ENCODE assay signal across 21 cellular contexts in the genomic region with DNA sequence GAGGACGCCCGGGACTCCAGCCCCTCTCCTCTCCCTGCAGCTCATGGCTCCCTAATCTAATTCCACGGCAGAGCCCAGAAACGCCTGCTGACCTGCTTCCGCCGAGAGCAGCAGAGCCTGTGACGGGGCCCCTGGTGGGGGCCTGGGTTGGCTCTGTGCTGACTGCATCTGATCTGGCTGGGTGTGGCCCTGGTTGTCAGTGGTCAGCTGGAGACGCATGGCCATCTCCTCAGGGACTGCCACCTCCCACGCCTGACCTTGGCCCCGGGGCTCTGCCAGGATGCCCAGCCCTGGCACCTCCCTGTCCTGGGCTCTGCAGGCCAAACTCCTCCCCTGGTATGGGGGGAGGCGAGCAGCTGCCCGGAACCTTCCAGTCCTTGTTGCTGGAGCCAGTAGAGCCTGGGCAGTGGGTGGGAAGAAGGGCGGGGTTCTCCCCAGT. TPM values are rescaled to one million over a fixed set of nuclear protein-coding genes. Genes with fewer than 3 reads are reported as not detected.
DNase-seq lines count a peak whose midpoint lies in the region; ATAC-seq and TF ChIP-seq lines count a peak whose summit lies in the region.
"Had no signal": no experiment of that assay in that cellular context is flagged by ENCODE, and none has a peak within 500 bp of the region (broad histone marks: within the 10 kb centered on the region; RNA-seq: fewer than 3 reads in every experiment).

No MANE protein-coding gene starts in this region.

- H3K79me2 ChIP-seq in OCI-LY7 (ENCODE audit: insufficient read depth, low read depth, low read length) = no peaks in the 10 kb centered on the region

- no TSS peak for BruUV-seq in OCI-LY7 (replicated peaks; lab: Mats Ljungman, UMichigan)

- no peaks in the 10 kb centered on the region for H3K9me2 ChIP-seq in OCI-LY7 (ENCODE audit: insufficient read depth, low read length)

- no peak overlapping the region for H3K27ac ChIP-seq in left ventricle myocardium inferior (replicated peaks)
- peak overlapping the region; percentile 62 to 84 (median 66) for H3K27ac ChIP-seq in thyroid gland
- no peak overlapping the region for H3K27ac ChIP-seq in OCI-LY7 (ENCODE audit: low read depth, low read length, poor library complexity, severe bottlenecking)
- H3K27ac ChIP-seq: left lung, SK-N-MC, upper lobe of right lung had no signal

- peak in 1 of 2 donors; percentile 10 for TF ChIP-seq POLR2A in thyroid gland (IDR thresholded peaks at IDR 0.05)

- H3K9me3 ChIP-seq in left ventricle myocardium inferior (replicated peaks) (no peaks in the 10 kb centered on the region), thyroid gland (no peaks in the 10 kb centered on the region), OCI-LY7 (ENCODE audit: low read length) (no peaks in the 10 kb centered on the region)
- H3K9me3 ChIP-seq: left lung, upper lobe of right lung had no signal

- POLR2A ChIA-PET in OCI-LY7 (lab: Charles Lee) = no interaction called here

- peaks cover 90% of the 10 kb centered on the region for H3K27me3 ChIP-seq in left ventricle myocardium inferior (ENCODE audit: low read depth)
- H3K27me3 ChIP-seq in thyroid gland = no peaks in the 10 kb centered on the region

- WGBS in thyroid gland, 2 donors = 48 to 50% methylated on average over 2 to 3 of the region's 13 CpGs

- TF ChIP-seq CTCF in left ventricle myocardium inferior (IDR thresholded peaks at IDR 0.05; ENCODE audit: borderline replicate concordance) (no peak), nephron progenitor cell (IDR thresholded peaks at IDR 0.05) (no peak), thyroid gland (IDR thresholded peaks at IDR 0.05) (no peak), OCI-LY7 (conservative IDR thresholded peaks at IDR 0.05; ENCODE audit: low read length) (no peak)

- H3K27ac Mint-ChIP-seq in nephron progenitor cell = peak overlapping the region; percentile 78
- H3K27ac Mint-ChIP-seq: activated CD8-positive, alpha-beta memory T cell treated with anti-CD3 and anti-CD28 coated beads, Interleukin-2, amount 10 ng/mL, durations not matched to agents 7 days and 5 days; endodermal cell had no signal

- no peak overlapping the region for H3K4me3 ChIP-seq in left ventricle myocardium inferior
- no peak overlapping the region for H3K4me3 ChIP-seq in thyroid gland (replicated peaks in 1 of 3)
- no peak overlapping the region for H3K4me3 ChIP-seq in OCI-LY7 (ENCODE audit: low read depth, low read length, poor library complexity, severe bottlenecking)
- H3K4me3 ChIP-seq: left lung, SK-N-MC, upper lobe of right lung had no signal

- ATAC-seq in Right ventricle myocardium superior (ENCODE audit: poor library complexity) (peak; percentile 53), sciatic nerve (no peak)
- ATAC-seq: activated CD8-positive, alpha-beta memory T cell treated with anti-CD3 and anti-CD28 coated beads, Interleukin-2, amount 10 ng/mL, durations not matched to agents 7 days and 5 days; left lung; upper lobe of right lung had no signal

- H3K27me3 Mint-ChIP-seq in nephron progenitor cell (ENCODE audit: low read depth, poor library complexity) = peaks cover 15% of the 10 kb centered on the region
- H3K27me3 Mint-ChIP-seq: activated CD8-positive, alpha-beta memory T cell treated with anti-CD3 and anti-CD28 coated beads, Interleukin-2, amount 10 ng/mL, durations not matched to agents 7 days and 5 days had no signal

- H3K4me3 Mint-ChIP-seq in nephron progenitor cell = no peak overlapping the region
- H3K4me3 Mint-ChIP-seq: activated CD8-positive, alpha-beta memory T cell treated with anti-CD3 and anti-CD28 coated beads, Interleukin-2, amount 10 ng/mL, durations not matched to agents 7 days and 5 days; endodermal cell had no signal

- no peaks in the 10 kb centered on the region for H3K36me3 Mint-ChIP-seq in nephron progenitor cell (ENCODE audit: low read depth)
- H3K36me3 Mint-ChIP-seq: activated CD8-positive, alpha-beta memory T cell treated with anti-CD3 and anti-CD28 coated beads, Interleukin-2, amount 10 ng/mL, durations not matched to agents 7 days and 5 days had no signal

- intact Hi-C loops in Right ventricle myocardium superior (cut with DNase I) (no loop called here), left ventricle myocardium inferior (cut with micrococcal nuclease) (no loop called here), thyroid gland (cut with DNase I) (no loop called here), sciatic nerve (cut with DNase I) (no loop called here), OCI-LY7 (cut with micrococcal nuclease; ENCODE audit: unreplicated experiment) (no loop called here)

- no peaks in the 10 kb centered on the region for H3K9me3 Mint-ChIP-seq in nephron progenitor cell
- H3K9me3 Mint-ChIP-seq: endodermal cell had no signal

- H3K4me1 Mint-ChIP-seq in nephron progenitor cell = peaks cover 18% of the 10 kb centered on the region
- H3K4me1 Mint-ChIP-seq: activated CD8-positive, alpha-beta memory T cell treated with anti-CD3 and anti-CD28 coated beads, Interleukin-2, amount 10 ng/mL, durations not matched to agents 7 days and 5 days; endodermal cell had no signal

- no peaks in the 10 kb centered on the region; the same call in 1 of the 2 replicates for H4K20me1 ChIP-seq in OCI-LY7 (ENCODE audit: insufficient read depth, low read length)

- H3K36me3 ChIP-seq in left ventricle myocardium inferior (no peaks in the 10 kb centered on the region), thyroid gland (no peaks in the 10 kb centered on the region), OCI-LY7 (ENCODE audit: insufficient read depth, low read length) (no peaks in the 10 kb centered on the region)
- H3K36me3 ChIP-seq: left lung, upper lobe of right lung had no signal

- DNase-seq in Right ventricle myocardium superior (no peak), left ventricle myocardium inferior (no peak), cerebellum (ENCODE audit: low spot score) (peak; percentile 54), nephron progenitor cell (no peak), thyroid gland (peak; percentile 96), NCI-H187 (lab: John Stamatoyannopoulos, UW) (no peak), sciatic nerve (ENCODE audit: low spot score) (no peak), OCI-LY7 (ENCODE audit: low spot score) (no peak)
- DNase-seq: 8988T; activated CD8-positive, alpha-beta memory T cell treated with anti-CD3 and anti-CD28 coated beads, Interleukin-2, amount 10 ng/mL, durations not matched to agents 7 days and 5 days; amniotic stem cell; cerebellar nuclear complex; DMS79; endodermal cell; left lung; NCI-H1694; NCI-H345; stimulated activated CD4-positive, alpha-beta T cell treated with anti-CD3 and anti-CD28 coated beads, Interleukin-15, amount 100 ng/mL, for 24 hours; stimulated activated naive CD4-positive, alpha-beta T cell treated with Interleukin-2 at 50 U/mL for 16 hours; upper lobe of right lung had no signal

- no peak overlapping the region for H2AFZ ChIP-seq in OCI-LY7 (ENCODE audit: low read length)

- no peak overlapping the region for H3K4me2 ChIP-seq in OCI-LY7 (ENCODE audit: low read length)

- CTCF ChIA-PET in OCI-LY7 (lab: Charles Lee; ENCODE audit: unreplicated experiment) = no interaction called here

- peaks cover 8% of the 10 kb centered on the region for H3K4me1 ChIP-seq in left ventricle myocardium inferior
- H3K4me1 ChIP-seq in thyroid gland = peaks cover 26 to 38% of the 10 kb centered on the region in 2 donors
- H3K4me1 ChIP-seq in OCI-LY7 (ENCODE audit: insufficient read depth, low read length, poor library complexity, severe bottlenecking) = no peaks in the 10 kb centered on the region
- H3K4me1 ChIP-seq: left lung, upper lobe of right lung had no signal

RNA-seq across cellular contexts. Expression of a gene that starts 1.1 kb away (rescaled TPM):
- 0.13 TPM for total RNA-seq in Right ventricle myocardium superior
- total RNA-seq in left ventricle myocardium inferior = 0.16 TPM
- 13.3 TPM for total RNA-seq in cerebellum
- total RNA-seq in thyroid gland = 1 to 10 TPM in 2 of 4 donors, under 1 TPM in 2; 0.29 to 2.2 (median 0.76) TPM
- 1.1 TPM for total RNA-seq in sciatic nerve
- 1.8 and 2.2 TPM in 2 replicates for total RNA-seq in OCI-LY7 (2014; rRNA removed; shearing (Covaris generic))
- 1.0 and 1.4 TPM in 2 replicates for total RNA-seq in OCI-LY7 (2022)

RNA-seq across cellular contexts. Expression of a gene that starts 51.4 kb away (rescaled TPM):
- 45.5 TPM for total RNA-seq in Right ventricle myocardium superior
- 42.8 TPM for total RNA-seq in left ventricle myocardium inferior
- 31.1 TPM for total RNA-seq in cerebellum
- total RNA-seq in thyroid gland = 10 to 100 TPM; 29.3 to 39.9 (median 38.0) TPM
- total RNA-seq in sciatic nerve = 32.3 TPM
- 43.6 and 55.9 TPM in 2 replicates for total RNA-seq in OCI-LY7 (2014; rRNA removed; shearing (Covaris generic))
- 49.1 and 53.9 TPM in 2 replicates for total RNA-seq in OCI-LY7 (2022)

RNA-seq across cellular contexts. Expression of a gene that starts 55.1 kb away (rescaled TPM):
- total RNA-seq in Right ventricle myocardium superior (1.6 TPM), left ventricle myocardium inferior (0.63 TPM), cerebellum (62.8 TPM), thyroid gland (not detected), sciatic nerve (2.1 TPM), OCI-LY7 (2022) (not detected in 2 replicates)
- total RNA-seq in OCI-LY7 (2014; rRNA removed; shearing (Covaris generic)) = not detected in 2 replicates
- total RNA-seq: activated CD8-positive, alpha-beta memory T cell treated with anti-CD3 and anti-CD28 coated beads, Interleukin-2, amount 10 ng/mL, durations not matched to agents 7 days and 5 days; endodermal cell had no signal

Comparison
In these comparisons a context has a peak if more than half of its experiments do, and no peak if none do; other contexts are left out.
1. DNase-seq: peak in cerebellum (single experiment) and thyroid gland (2 of 2); none in Right ventricle myocardium superior (single experiment), left ventricle myocardium inferior (single experiment), nephron progenitor cell (single experiment), NCI-H187 (0 of 2), sciatic nerve (single experiment) and OCI-LY7 (single experiment).
2. H3K27ac ChIP-seq: peak in thyroid gland (3 of 3); none in left ventricle myocardium inferior (single experiment) and OCI-LY7 (single experiment).
3. RNA of a gene that starts 55.1 kb away (total RNA-seq): 62.8 TPM in cerebellum (single experiment); 2.1 TPM in sciatic nerve (single experiment), 1.6 TPM in Right ventricle myocardium superior (single experiment), 0.63 TPM in left ventricle myocardium inferior (single experiment), not detected in thyroid gland and not detected in OCI-LY7; every median in the first group is over 10 times any median in the second.